9 cellular contexts compared by ENCODE assay signal in genomic region chr10:15585303-15585715, GRCh38.
A peak's percentile ranks its signal among the peaks of the same experiment; 100 is the strongest.
DNase-seq lines count a peak whose midpoint lies in the region; ATAC-seq, FAIRE-seq and TF ChIP-seq lines count a peak whose summit lies in the region.
"Had no signal": no experiment of that assay in that cellular context is flagged by ENCODE, and none has a peak within 500 bp of the region (broad histone marks: within the 10 kb centered on the region; RNA-seq: fewer than 3 reads in every experiment).

No MANE protein-coding gene starts in this region.

- H3K9ac ChIP-seq in HepG2 (ENCODE audit: insufficient read depth, low read depth, low read length) = no peak overlapping the region

- FAIRE-seq in HepG2 (lab: Jason Lieb, UNC) = no peak
- FAIRE-seq: colon had no signal

- H3K4me2 ChIP-seq in HepG2 (ENCODE audit: low read depth, low read length) = no peak overlapping the region

- TF ChIP-seq EP300 in HepG2 (IDR thresholded peaks at IDR 0.05; ENCODE audit: low read depth in 2 of 2, low read length in 2 of 2) (no peak), HepG2 (CRISPR knock-in tag; IDR thresholded peaks at IDR 0.05; ENCODE audit: borderline replicate concordance) (no peak)

- ATAC-seq in GM19455 (IDR thresholded peaks at IDR 0.05; ENCODE audit: unreplicated experiment) (peak; percentile 86), HepG2 (peak; percentile 91)
- ATAC-seq in stimulated activated naive CD8-positive, alpha-beta T cell treated with anti-CD3 and anti-CD28 coated beads, Interleukin-15, amount 100 ng/mL, for 72 hours = peak; percentile 77

- H2AFZ ChIP-seq in HepG2 (ENCODE audit: low read length) = no peak overlapping the region

- in situ Hi-C loops in HepG2 (cut with HindIII; ENCODE audit: extremely low pct_ligation_motif_present, low pct_unique_long_range_greater_than_20kb) = no loop called here

- H3K27me3 Mint-ChIP-seq in stimulated activated naive CD8-positive, alpha-beta T cell treated with anti-CD3 and anti-CD28 coated beads, Interleukin-15, amount 100 ng/mL, for 72 hours = peaks cover 6% of the 10 kb centered on the region

- peak; percentile 72 for TF ChIP-seq CTCF in cardiac fibroblast (IDR thresholded peaks at IDR 0.05; ENCODE audit: low read depth, low read length)
- peak; percentile 72 for TF ChIP-seq CTCF in HepG2 (CRISPR knock-in tag; IDR thresholded peaks at IDR 0.05)

- TF ChIP-seq RAD21 in HepG2 (CRISPR knock-in tag; IDR thresholded peaks at IDR 0.05) = no peak

- no peaks in the 10 kb centered on the region for H3K27me3 ChIP-seq in SJCRH30
- H3K27me3 ChIP-seq in HepG2 (ENCODE audit: control insufficient read depth in 1 of 2, insufficient read depth in 2 of 2, low read length in 2 of 2) = no peaks in the 10 kb centered on the region

- H3K4me1 ChIP-seq in SJCRH30 (no peaks in the 10 kb centered on the region), HepG2 (ENCODE audit: insufficient read depth, low read length) (no peaks in the 10 kb centered on the region)

- H3K4me3 ChIP-seq in SJCRH30 = no peak overlapping the region
- no peak overlapping the region for H3K4me3 ChIP-seq in cardiac fibroblast (replicated peaks in 1 of 2; ENCODE audit: low read depth in 2 of 2, low read length in 2 of 2)
- no peak overlapping the region for H3K4me3 ChIP-seq in HepG2 (replicated peaks in 1 of 3; ENCODE audit: insufficient read depth in 1 of 3, low read depth in 2 of 3, low read length in 3 of 3)

- no peak for TF ChIP-seq POLR2A in HepG2 (IDR thresholded peaks at IDR 0.05; ENCODE audit: insufficient read depth in 1 of 2, low read depth in 2 of 2, low read length in 2 of 2)

- CTCF ChIA-PET in HepG2 (lab: Yijun Ruan, JAX; ENCODE audit: low intra/inter-chr PET ratio, low total read pairs) = no interaction called here

- H3K4me3 Mint-ChIP-seq in stimulated activated naive CD8-positive, alpha-beta T cell treated with anti-CD3 and anti-CD28 coated beads, Interleukin-15, amount 100 ng/mL, for 72 hours = no peak overlapping the region

- 13% methylated on average over 6 of the region's 6 CpGs for WGBS in HepG2 (ENCODE audit: low lambda C conversion rate)

- H3K9me3 Mint-ChIP-seq in stimulated activated naive CD8-positive, alpha-beta T cell treated with anti-CD3 and anti-CD28 coated beads, Interleukin-15, amount 100 ng/mL, for 72 hours = peaks cover 0 to 12% of the 10 kb centered on the region in 2 donors

- H4K20me1 ChIP-seq in HepG2 (ENCODE audit: insufficient read depth, low read length) = no peaks in the 10 kb centered on the region

- H3K9me3 ChIP-seq in SJCRH30 (replicated peaks) (no peaks in the 10 kb centered on the region), HepG2 (ENCODE audit: low read length) (no peaks in the 10 kb centered on the region)

- H3K27ac ChIP-seq in SJCRH30 = no peak overlapping the region
- H3K27ac ChIP-seq in HepG2 (ENCODE audit: extremely low read length, insufficient read depth, low read length) = no peak overlapping the region

- POLR2A ChIA-PET in HepG2 (lab: Yijun Ruan, JAX) = no interaction called here

- intact Hi-C loops in HepG2 (cut with micrococcal nuclease; ENCODE audit: unreplicated experiment) = loop anchor here (5.0 kb wide), 1 partner anchor 142 kb away; no protein-coding TSS in a partner anchor

- H3K4me1 Mint-ChIP-seq in stimulated activated naive CD8-positive, alpha-beta T cell treated with anti-CD3 and anti-CD28 coated beads, Interleukin-15, amount 100 ng/mL, for 72 hours = no peaks in the 10 kb centered on the region

- no peak overlapping the region for H3K27ac Mint-ChIP-seq in stimulated activated naive CD8-positive, alpha-beta T cell treated with anti-CD3 and anti-CD28 coated beads, Interleukin-15, amount 100 ng/mL, for 72 hours

- H3K36me3 ChIP-seq in SJCRH30 (no peaks in the 10 kb centered on the region), HepG2 (replicated peaks in 1 of 2; ENCODE audit: control insufficient read depth in 1 of 2, insufficient read depth in 2 of 2, low read length in 2 of 2) (no peaks in the 10 kb centered on the region)

- DNase-seq in ELF-1 (ENCODE audit: low read depth, low spot score) (peak; percentile 64), HK-2 (ENCODE audit: unreplicated experiment) (peak; percentile 43), SJCRH30 (peak; percentile 43 to 76), cardiac fibroblast (ENCODE audit: low read depth in 2 of 2) (peak; percentile 60 to 68), HepG2 (ENCODE audit: low spot score) (peak; percentile 27)
- peak; percentile 34 to 49 for DNase-seq in stimulated activated naive CD8-positive, alpha-beta T cell treated with anti-CD3 and anti-CD28 coated beads, Interleukin-15, amount 100 ng/mL, for 72 hours
- no peak for DNase-seq in stimulated activated naive CD4-positive, alpha-beta T cell treated with Interleukin-2 at 50 U/mL for 16 hours (lab: John Stamatoyannopoulos, UW)

- no TSS peak for BruUV-seq in HepG2 (replicated peaks; lab: Mats Ljungman, UMichigan)

- H3K79me2 ChIP-seq in HepG2 (ENCODE audit: insufficient read depth, low read length) = no peaks in the 10 kb centered on the region

TF ChIP-seq in HepG2, 621 proteins besides CTCF, POLR2A, EP300 and RAD21:
- TF ChIP-seq RORA (CRISPR knock-in tag; IDR thresholded peaks at IDR 0.05) (no peak), ZNF280B (CRISPR knock-in tag; IDR thresholded peaks at IDR 0.05; ENCODE audit: borderline replicate concordance) (no peak), STAG1 (CRISPR knock-in tag; IDR thresholded peaks at IDR 0.05) (peak; percentile 43)
